Comparison of ENCODE assay signal across 9 cellular contexts in genomic region chr14:90495357-90496276, GRCh38.
A peak's percentile ranks its signal among the peaks of the same experiment; 100 is the strongest.
DNase-seq lines count a peak whose midpoint lies in the region; ATAC-seq and TF ChIP-seq lines count a peak whose summit lies in the region.
"Had no signal": no experiment of that assay in that cellular context is flagged by ENCODE, and none has a peak within 500 bp of the region (broad histone marks: within the 10 kb centered on the region; RNA-seq: fewer than 3 reads in every experiment).

No MANE protein-coding gene starts in this region.

- H3K9me2 ChIP-seq in Karpas-422 (replicated peaks; ENCODE audit: insufficient read depth, low read length), result no peaks in the 10 kb centered on the region; the same call in 1 of the 2 replicates

- H3K79me2 ChIP-seq in Karpas-422 (ENCODE audit: low read length), result no peaks in the 10 kb centered on the region

- no peak overlapping the region for H3K9ac ChIP-seq in Karpas-422 (ENCODE audit: low read length)
- H3K9ac ChIP-seq: KMS-11 had no signal

- DNase-seq in EL (peak; percentile 60), Karpas-422 (peak; percentile 90), germinal center (ENCODE audit: low spot score) (peak; percentile 45), GF-D8 (lab: John Stamatoyannopoulos, UW) (no peak), prostate gland (ENCODE audit: low spot score) (no peak)
- DNase-seq in activated CD8-positive, alpha-beta memory T cell treated with anti-CD3 and anti-CD28 coated beads, Interleukin-2, amount 50 U/mL, for 48 hours, result peak; percentile 65
- peak; percentile 15 for DNase-seq in stimulated activated CD4-positive, alpha-beta T cell treated with anti-CD3 and anti-CD28 coated beads, Interleukin-4, amount 100 ng/mL, for 1 hour

- H3K36me3 ChIP-seq in Karpas-422 (ENCODE audit: insufficient read depth, low read length) (no peaks in the 10 kb centered on the region), prostate gland (no peaks in the 10 kb centered on the region)

- H2AFZ ChIP-seq in Karpas-422 (ENCODE audit: low read length), result no peak overlapping the region

- 45% methylated on average over 10 of the region's 12 CpGs for WGBS in prostate gland

- ATAC-seq in GM18505 (IDR thresholded peaks at IDR 0.05; ENCODE audit: unreplicated experiment), result no peak

- H3K4me3 ChIP-seq in Karpas-422 (ENCODE audit: low read length), result no peak overlapping the region
- H3K4me3 ChIP-seq in prostate gland, result no peak overlapping the region

- H3K4me1 ChIP-seq in Karpas-422 (ENCODE audit: low read length) (no peaks in the 10 kb centered on the region), prostate gland (replicated peaks) (no peaks in the 10 kb centered on the region)

- TF ChIP-seq POLR2A in GM18505 (IDR thresholded peaks at IDR 0.05; ENCODE audit: borderline replicate concordance, extremely low read depth, insufficient read depth, insufficient read length) (no peak), prostate gland (IDR thresholded peaks at IDR 0.05) (no peak)

- H3K27ac ChIP-seq in Karpas-422 (ENCODE audit: low read length) (no peak overlapping the region), prostate gland (no peak overlapping the region)
- H3K27ac ChIP-seq: KMS-11 had no signal

- H3K4me2 ChIP-seq in Karpas-422 (ENCODE audit: low read depth, low read length, poor library complexity, severe bottlenecking), result no peak overlapping the region
- H3K4me2 ChIP-seq: KMS-11 had no signal

- no peak for TF ChIP-seq CTCF in prostate gland (IDR thresholded peaks at IDR 0.05)

- no peaks in the 10 kb centered on the region for H3K9me3 ChIP-seq in Karpas-422 (ENCODE audit: low read length)
- no peaks in the 10 kb centered on the region for H3K9me3 ChIP-seq in prostate gland

- intact Hi-C loops in prostate gland (cut with DNase I), result no loop called here

- H3K27me3 ChIP-seq in Karpas-422 (ENCODE audit: low read length) (no peaks in the 10 kb centered on the region), prostate gland (replicated peaks; ENCODE audit: insufficient read depth) (no peaks in the 10 kb centered on the region)

- no peaks in the 10 kb centered on the region; the same call in 1 of the 2 replicates for H4K20me1 ChIP-seq in Karpas-422 (ENCODE audit: insufficient read depth, low read depth, low read length)

Comparison
In these comparisons a context has a peak if more than half of its experiments do, and no peak if none do; other contexts are left out.
1. DNase-seq: peak in EL (single experiment), Karpas-422 (single experiment), activated CD8-positive, alpha-beta memory T cell treated with anti-CD3 and anti-CD28 coated beads, Interleukin-2, amount 50 U/mL, for 48 hours (single experiment), germinal center (single experiment) and stimulated activated CD4-positive, alpha-beta T cell treated with anti-CD3 and anti-CD28 coated beads, Interleukin-4, amount 100 ng/mL, for 1 hour (single experiment); none in GF-D8 (single experiment) and prostate gland (single experiment).